Comparison of ENCODE assay signal across 14 cellular contexts in genomic region chr5:132635873-132636272, GRCh38. TPM values are rescaled to one million over a fixed set of nuclear protein-coding genes. Genes with fewer than 3 reads are reported as not detected.
DNase-seq lines count a peak whose midpoint lies in the region; ATAC-seq lines count a peak whose summit lies in the region.
"Had no signal": no experiment of that assay in that cellular context is flagged by ENCODE, and none has a peak within 500 bp of the region (broad histone marks: within the 10 kb centered on the region; RNA-seq: fewer than 3 reads in every experiment).

No MANE protein-coding gene starts in this region.

- H3K9me3 Mint-ChIP-seq in activated T-helper 17 cell treated with anti-CD3 and anti-CD28 coated beads, Interleukin-2, amount 50 U/mL, for 72 hours: no peaks in the 10 kb centered on the region

- no peak for DNase-seq in glomerular visceral epithelial cell (ENCODE audit: extremely low spot score)
- DNase-seq in stimulated activated CD4-positive, alpha-beta T cell treated with anti-CD3 and anti-CD28 coated beads, Interleukin-1b, Interleukin-23, amount 100 ng/mL, for 48 hours: no peak
- DNase-seq in iPS-NIHi11 (ENCODE audit: low spot score): no peak
- DNase-seq: COR-L47, H7, NCI-H2081 treated with DMSO at 0.1 percent for 48 hours, PC-3, right lobe of liver, T-helper 9 cell, upper lobe of left lung had no signal

- H3K36me3 Mint-ChIP-seq in activated T-helper 17 cell treated with anti-CD3 and anti-CD28 coated beads, Interleukin-2, amount 50 U/mL, for 72 hours (ENCODE audit: low read depth): peaks cover 97% of the 10 kb centered on the region

- H3K27me3 Mint-ChIP-seq in activated T-helper 17 cell treated with anti-CD3 and anti-CD28 coated beads, Interleukin-2, amount 50 U/mL, for 72 hours: no peaks in the 10 kb centered on the region

- ATAC-seq in GM18511 (IDR thresholded peaks at IDR 0.05; ENCODE audit: unreplicated experiment) (peak; percentile 47), GM19463 (IDR thresholded peaks at IDR 0.05; ENCODE audit: unreplicated experiment) (peak; percentile 45), HG03045 (IDR thresholded peaks at IDR 0.05; ENCODE audit: unreplicated experiment) (peak; percentile 40)
- peak; percentile 81 for ATAC-seq in activated T-helper 17 cell treated with anti-CD3 and anti-CD28 coated beads, Interleukin-2, amount 50 U/mL, for 72 hours (replicated peaks)
- ATAC-seq: PC-3, right lobe of liver had no signal

- peaks cover 23% of the 10 kb centered on the region for H3K4me1 Mint-ChIP-seq in activated T-helper 17 cell treated with anti-CD3 and anti-CD28 coated beads, Interleukin-2, amount 50 U/mL, for 72 hours

- H3K4me3 Mint-ChIP-seq in activated T-helper 17 cell treated with anti-CD3 and anti-CD28 coated beads, Interleukin-2, amount 50 U/mL, for 72 hours: peak overlapping the region; percentile 51

- peak overlapping the region; percentile 61 for H3K27ac Mint-ChIP-seq in activated T-helper 17 cell treated with anti-CD3 and anti-CD28 coated beads, Interleukin-2, amount 50 U/mL, for 72 hours

RNA-seq across cellular contexts. Expression of gene IL13, which starts 22.1 kb away (rescaled TPM):
- total RNA-seq in activated T-helper 17 cell treated with anti-CD3 and anti-CD28 coated beads, Interleukin-2, amount 50 U/mL, for 72 hours: 1 to 10 TPM; 2.4 to 4.3 TPM
- total RNA-seq: H7, PC-3 had no signal

RNA-seq across cellular contexts. Expression of gene IL4, which starts 37.9 kb away (rescaled TPM):
- not detected for total RNA-seq in activated T-helper 17 cell treated with anti-CD3 and anti-CD28 coated beads, Interleukin-2, amount 50 U/mL, for 72 hours
- total RNA-seq: H7, PC-3, right lobe of liver, upper lobe of left lung had no signal
